ENCODE assay signal across 1 cellular context in genomic region chr9:32524558-32525461, GRCh38.
TF ChIP-seq lines count a peak whose summit lies in the region.

No MANE protein-coding gene starts in this region.

TF ChIP-seq in HepG2, 621 proteins besides CTCF, POLR2A, EP300 and RAD21 (continued from another document and continues in another):
- TF ChIP-seq, protein P1, sequence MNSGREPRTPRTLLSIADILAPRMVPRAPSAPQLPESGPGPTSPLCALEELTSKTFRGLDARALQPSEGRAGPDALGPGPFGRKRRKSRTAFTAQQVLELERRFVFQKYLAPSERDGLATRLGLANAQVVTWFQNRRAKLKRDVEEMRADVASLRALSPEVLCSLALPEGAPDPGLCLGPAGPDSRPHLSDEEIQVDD (CRISPR knock-in tag; IDR thresholded peaks at IDR 0.05; ENCODE audit: borderline replicate concordance) = no peak
- TF ChIP-seq, protein P2, sequence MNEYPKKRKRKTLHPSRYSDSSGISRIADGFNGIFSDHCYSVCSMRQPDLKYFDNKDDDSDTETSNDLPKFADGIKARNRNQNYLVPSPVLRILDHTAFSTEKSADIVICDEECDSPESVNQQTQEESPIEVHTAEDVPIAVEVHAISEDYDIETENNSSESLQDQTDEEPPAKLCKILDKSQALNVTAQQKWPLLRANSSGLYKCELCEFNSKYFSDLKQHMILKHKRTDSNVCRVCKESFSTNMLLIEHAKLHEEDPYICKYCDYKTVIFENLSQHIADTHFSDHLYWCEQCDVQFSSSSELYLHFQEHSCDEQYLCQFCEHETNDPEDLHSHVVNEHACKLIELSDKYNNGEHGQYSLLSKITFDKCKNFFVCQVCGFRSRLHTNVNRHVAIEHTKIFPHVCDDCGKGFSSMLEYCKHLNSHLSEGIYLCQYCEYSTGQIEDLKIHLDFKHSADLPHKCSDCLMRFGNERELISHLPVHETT (CRISPR knock-in tag; conservative IDR thresholded peaks at IDR 0.05) = no peak
- 0 out of 2 replicates have a peak, but pooled peaks have one; percentile 46 for TF ChIP-seq ZMYM2 (CRISPR knock-in tag; IDR thresholded peaks at IDR 0.05)
- TF ChIP-seq ZNF784 (CRISPR knock-in tag; IDR thresholded peaks at IDR 0.05; ENCODE audit: borderline replicate concordance) = 0 out of 2 replicates have a peak, but pooled peaks have one; percentile 5
- TF ChIP-seq TAF1 (CRISPR knock-in tag; IDR thresholded peaks at IDR 0.05) = no peak
- 0 out of 2 replicates have a peak, but pooled peaks have one; percentile 14 for TF ChIP-seq RARG (CRISPR knock-in tag; IDR thresholded peaks at IDR 0.05; ENCODE audit: low read depth)
- peak; percentile 54 for TF ChIP-seq ZMYM3 (CRISPR knock-in tag; IDR thresholded peaks at IDR 0.05)
- TF ChIP-seq BCL3 (CRISPR knock-in tag; IDR thresholded peaks at IDR 0.05) = no peak
- 0 out of 2 replicates have a peak, but pooled peaks have one; percentile 17 for TF ChIP-seq NFKB2 (CRISPR knock-in tag; IDR thresholded peaks at IDR 0.05; ENCODE audit: borderline replicate concordance)
- 0 out of 2 replicates have a peak, but pooled peaks have one; percentile 20 for TF ChIP-seq KAT8 (CRISPR knock-in tag; IDR thresholded peaks at IDR 0.05)
- TF ChIP-seq MTA1 (CRISPR knock-in tag; IDR thresholded peaks at IDR 0.05; ENCODE audit: borderline replicate concordance) = no peak
- no peak for TF ChIP-seq POLR2G (IDR thresholded peaks at IDR 0.05; ENCODE audit: low read depth, low read length)
- TF ChIP-seq MYPOP (CRISPR knock-in tag; IDR thresholded peaks at IDR 0.05) = 0 out of 2 replicates have a peak, but pooled peaks have one; percentile 25
- TF ChIP-seq RORA (CRISPR knock-in tag; IDR thresholded peaks at IDR 0.05) = no peak
- TF ChIP-seq MAFF (IDR thresholded peaks at IDR 0.05; ENCODE audit: low read depth, low read length) = no peak
- TF ChIP-seq SAP130 (CRISPR knock-in tag; IDR thresholded peaks at IDR 0.05; ENCODE audit: low read depth) = peak; percentile 47; the same call in 1 of the 2 replicates
- TF ChIP-seq, protein P3, sequence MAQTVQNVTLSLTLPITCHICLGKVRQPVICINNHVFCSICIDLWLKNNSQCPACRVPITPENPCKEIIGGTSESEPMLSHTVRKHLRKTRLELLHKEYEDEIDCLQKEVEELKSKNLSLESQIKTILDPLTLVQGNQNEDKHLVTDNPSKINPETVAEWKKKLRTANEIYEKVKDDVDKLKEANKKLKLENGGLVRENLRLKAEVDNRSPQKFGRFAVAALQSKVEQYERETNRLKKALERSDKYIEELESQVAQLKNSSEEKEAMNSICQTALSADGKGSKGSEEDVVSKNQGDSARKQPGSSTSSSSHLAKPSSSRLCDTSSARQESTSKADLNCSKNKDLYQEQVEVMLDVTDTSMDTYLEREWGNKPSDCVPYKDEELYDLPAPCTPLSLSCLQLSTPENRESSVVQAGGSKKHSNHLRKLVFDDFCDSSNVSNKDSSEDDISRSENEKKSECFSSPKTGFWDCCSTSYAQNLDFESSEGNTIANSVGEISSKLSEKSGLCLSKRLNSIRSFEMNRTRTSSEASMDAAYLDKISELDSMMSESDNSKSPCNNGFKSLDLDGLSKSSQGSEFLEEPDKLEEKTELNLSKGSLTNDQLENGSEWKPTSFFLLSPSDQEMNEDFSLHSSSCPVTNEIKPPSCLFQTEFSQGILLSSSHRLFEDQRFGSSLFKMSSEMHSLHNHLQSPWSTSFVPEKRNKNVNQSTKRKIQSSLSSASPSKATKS (CRISPR knock-in tag; IDR thresholded peaks at IDR 0.05) = no peak
- TF ChIP-seq NFATC3 (CRISPR knock-in tag; IDR thresholded peaks at IDR 0.05) = no peak
- TF ChIP-seq ZNF7 (CRISPR knock-in tag; IDR thresholded peaks at IDR 0.05) = no peak
- TF ChIP-seq, protein P4, sequence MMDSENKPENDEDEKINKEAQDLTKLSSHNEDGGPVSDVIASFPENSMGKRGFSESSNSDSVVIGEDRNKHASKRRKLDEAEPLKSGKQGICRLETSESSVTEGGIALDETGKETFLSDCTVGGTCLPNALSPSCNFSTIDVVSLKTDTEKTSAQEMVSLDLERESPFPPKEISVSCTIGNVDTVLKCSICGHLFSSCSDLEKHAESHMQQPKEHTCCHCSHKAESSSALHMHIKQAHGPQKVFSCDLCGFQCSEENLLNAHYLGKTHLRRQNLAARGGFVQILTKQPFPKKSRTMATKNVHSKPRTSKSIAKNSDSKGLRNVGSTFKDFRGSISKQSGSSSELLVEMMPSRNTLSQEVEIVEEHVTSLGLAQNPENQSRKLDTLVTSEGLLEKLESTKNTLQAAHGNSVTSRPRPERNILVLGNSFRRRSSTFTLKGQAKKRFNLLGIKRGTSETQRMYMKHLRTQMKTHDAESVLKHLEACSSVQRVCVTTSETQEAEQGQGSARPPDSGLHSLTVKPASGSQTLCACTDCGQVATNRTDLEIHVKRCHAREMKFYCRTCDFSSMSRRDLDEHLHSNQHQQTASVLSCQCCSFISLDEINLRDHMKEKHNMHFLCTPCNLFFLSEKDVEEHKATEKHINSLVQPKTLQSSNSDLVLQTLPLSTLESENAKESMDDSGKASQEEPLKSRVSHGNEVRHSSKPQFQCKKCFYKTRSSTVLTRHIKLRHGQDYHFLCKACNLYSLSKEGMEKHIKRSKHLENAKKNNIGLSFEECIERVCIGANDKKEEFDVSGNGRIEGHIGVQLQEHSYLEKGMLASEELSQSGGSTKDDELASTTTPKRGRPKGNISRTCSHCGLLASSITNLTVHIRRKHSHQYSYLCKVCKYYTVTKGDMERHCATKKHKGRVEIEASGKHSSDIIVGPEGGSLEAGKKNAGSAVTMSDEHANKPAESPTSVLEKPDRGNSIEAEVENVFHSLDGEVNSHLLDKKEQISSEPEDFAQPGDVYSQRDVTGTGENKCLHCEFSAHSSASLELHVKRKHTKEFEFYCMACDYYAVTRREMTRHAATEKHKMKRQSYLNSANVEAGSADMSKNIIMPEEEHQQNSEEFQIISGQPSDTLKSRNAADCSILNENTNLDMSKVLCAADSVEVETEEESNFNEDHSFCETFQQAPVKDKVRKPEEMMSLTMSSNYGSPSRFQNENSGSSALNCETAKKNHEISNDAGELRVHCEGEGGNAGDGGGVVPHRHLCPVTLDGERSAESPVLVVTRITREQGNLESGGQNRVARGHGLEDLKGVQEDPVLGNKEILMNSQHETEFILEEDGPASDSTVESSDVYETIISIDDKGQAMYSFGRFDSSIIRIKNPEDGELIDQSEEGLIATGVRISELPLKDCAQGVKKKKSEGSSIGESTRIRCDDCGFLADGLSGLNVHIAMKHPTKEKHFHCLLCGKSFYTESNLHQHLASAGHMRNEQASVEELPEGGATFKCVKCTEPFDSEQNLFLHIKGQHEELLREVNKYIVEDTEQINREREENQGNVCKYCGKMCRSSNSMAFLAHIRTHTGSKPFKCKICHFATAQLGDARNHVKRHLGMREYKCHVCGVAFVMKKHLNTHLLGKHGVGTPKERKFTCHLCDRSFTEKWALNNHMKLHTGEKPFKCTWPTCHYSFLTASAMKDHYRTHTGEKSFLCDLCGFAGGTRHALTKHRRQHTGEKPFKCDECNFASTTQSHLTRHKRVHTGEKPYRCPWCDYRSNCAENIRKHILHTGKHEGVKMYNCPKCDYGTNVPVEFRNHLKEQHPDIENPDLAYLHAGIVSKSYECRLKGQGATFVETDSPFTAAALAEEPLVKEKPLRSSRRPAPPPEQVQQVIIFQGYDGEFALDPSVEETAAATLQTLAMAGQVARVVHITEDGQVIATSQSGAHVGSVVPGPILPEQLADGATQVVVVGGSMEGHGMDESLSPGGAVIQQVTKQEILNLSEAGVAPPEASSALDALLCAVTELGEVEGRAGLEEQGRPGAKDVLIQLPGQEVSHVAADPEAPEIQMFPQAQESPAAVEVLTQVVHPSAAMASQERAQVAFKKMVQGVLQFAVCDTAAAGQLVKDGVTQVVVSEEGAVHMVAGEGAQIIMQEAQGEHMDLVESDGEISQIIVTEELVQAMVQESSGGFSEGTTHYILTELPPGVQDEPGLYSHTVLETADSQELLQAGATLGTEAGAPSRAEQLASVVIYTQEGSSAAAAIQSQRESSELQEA (CRISPR knock-in tag; IDR thresholded peaks at IDR 0.05; ENCODE audit: not compliant biosample characterization) = no peak
- TF ChIP-seq MIXL1 (CRISPR knock-in tag; IDR thresholded peaks at IDR 0.05) = no peak
- TF ChIP-seq ADNP (CRISPR knock-in tag; IDR thresholded peaks at IDR 0.05) = no peak
- TF ChIP-seq FOXM1 (CRISPR knock-in tag; IDR thresholded peaks at IDR 0.05) = no peak
- TF ChIP-seq NFIC (IDR thresholded peaks at IDR 0.05; ENCODE audit: low read length) = no peak
- TF ChIP-seq SSRP1 (CRISPR knock-in tag; IDR thresholded peaks at IDR 0.05) = no peak
- 0 out of 2 replicates have a peak, but pooled peaks have one; percentile 21 for TF ChIP-seq TFAP4 (IDR thresholded peaks at IDR 0.05; ENCODE audit: borderline replicate concordance, low read depth)
- no peak for TF ChIP-seq GZF1 (CRISPR knock-in tag; IDR thresholded peaks at IDR 0.05)
- no peak for TF ChIP-seq ZNF720 (CRISPR knock-in tag; IDR thresholded peaks at IDR 0.05)
- TF ChIP-seq ZSCAN21 (CRISPR knock-in tag; IDR thresholded peaks at IDR 0.05; ENCODE audit: borderline replicate concordance) = no peak
- TF ChIP-seq, protein P5, sequence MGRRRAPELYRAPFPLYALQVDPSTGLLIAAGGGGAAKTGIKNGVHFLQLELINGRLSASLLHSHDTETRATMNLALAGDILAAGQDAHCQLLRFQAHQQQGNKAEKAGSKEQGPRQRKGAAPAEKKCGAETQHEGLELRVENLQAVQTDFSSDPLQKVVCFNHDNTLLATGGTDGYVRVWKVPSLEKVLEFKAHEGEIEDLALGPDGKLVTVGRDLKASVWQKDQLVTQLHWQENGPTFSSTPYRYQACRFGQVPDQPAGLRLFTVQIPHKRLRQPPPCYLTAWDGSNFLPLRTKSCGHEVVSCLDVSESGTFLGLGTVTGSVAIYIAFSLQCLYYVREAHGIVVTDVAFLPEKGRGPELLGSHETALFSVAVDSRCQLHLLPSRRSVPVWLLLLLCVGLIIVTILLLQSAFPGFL (CRISPR knock-in tag; IDR thresholded peaks at IDR 0.05) = no peak
- 0 out of 2 replicates have a peak, but pooled peaks have one; percentile 46 for TF ChIP-seq ZKSCAN5 (CRISPR knock-in tag; IDR thresholded peaks at IDR 0.05)
- 0 out of 2 replicates have a peak, but pooled peaks have one; percentile 0 for TF ChIP-seq YEATS4 (CRISPR knock-in tag; IDR thresholded peaks at IDR 0.05; ENCODE audit: borderline replicate concordance)
- no peak; the same call in 1 of the 2 replicates for TF ChIP-seq KMT2B (CRISPR knock-in tag; IDR thresholded peaks at IDR 0.05)
- no peak for TF ChIP-seq ZNF773 (CRISPR knock-in tag; IDR thresholded peaks at IDR 0.05; ENCODE audit: borderline replicate concordance)
- TF ChIP-seq ZNF432 (CRISPR knock-in tag; IDR thresholded peaks at IDR 0.05; ENCODE audit: borderline replicate concordance) = no peak
- TF ChIP-seq, protein P6, sequence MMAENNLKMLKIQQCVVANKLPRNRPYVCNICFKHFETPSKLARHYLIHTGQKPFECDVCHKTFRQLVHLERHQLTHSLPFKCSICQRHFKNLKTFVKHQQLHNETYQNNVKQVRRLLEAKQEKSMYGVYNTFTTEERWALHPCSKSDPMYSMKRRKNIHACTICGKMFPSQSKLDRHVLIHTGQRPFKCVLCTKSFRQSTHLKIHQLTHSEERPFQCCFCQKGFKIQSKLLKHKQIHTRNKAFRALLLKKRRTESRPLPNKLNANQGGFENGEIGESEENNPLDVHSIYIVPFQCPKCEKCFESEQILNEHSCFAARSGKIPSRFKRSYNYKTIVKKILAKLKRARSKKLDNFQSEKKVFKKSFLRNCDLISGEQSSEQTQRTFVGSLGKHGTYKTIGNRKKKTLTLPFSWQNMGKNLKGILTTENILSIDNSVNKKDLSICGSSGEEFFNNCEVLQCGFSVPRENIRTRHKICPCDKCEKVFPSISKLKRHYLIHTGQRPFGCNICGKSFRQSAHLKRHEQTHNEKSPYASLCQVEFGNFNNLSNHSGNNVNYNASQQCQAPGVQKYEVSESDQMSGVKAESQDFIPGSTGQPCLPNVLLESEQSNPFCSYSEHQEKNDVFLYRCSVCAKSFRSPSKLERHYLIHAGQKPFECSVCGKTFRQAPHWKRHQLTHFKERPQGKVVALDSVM (CRISPR knock-in tag; IDR thresholded peaks at IDR 0.05) = no peak
- TF ChIP-seq ZNF292 (CRISPR knock-in tag; IDR thresholded peaks at IDR 0.05; ENCODE audit: borderline replicate concordance, low read depth) = 0 out of 2 replicates have a peak, but pooled peaks have one; percentile 15
- no peak for TF ChIP-seq MBD4 (IDR thresholded peaks at IDR 0.05; ENCODE audit: borderline replicate concordance, low read length)
- TF ChIP-seq GLMP (CRISPR knock-in tag; IDR thresholded peaks at IDR 0.05; ENCODE audit: borderline replicate concordance) = no peak
- no peak for TF ChIP-seq GABPB1 (CRISPR knock-in tag; IDR thresholded peaks at IDR 0.05)
- no peak for TF ChIP-seq MTA3 (CRISPR knock-in tag; IDR thresholded peaks at IDR 0.05)
- TF ChIP-seq RFX3 (CRISPR knock-in tag; IDR thresholded peaks at IDR 0.05) = no peak
